ENCODE assay signal across 8 cellular contexts in the genomic region with DNA sequence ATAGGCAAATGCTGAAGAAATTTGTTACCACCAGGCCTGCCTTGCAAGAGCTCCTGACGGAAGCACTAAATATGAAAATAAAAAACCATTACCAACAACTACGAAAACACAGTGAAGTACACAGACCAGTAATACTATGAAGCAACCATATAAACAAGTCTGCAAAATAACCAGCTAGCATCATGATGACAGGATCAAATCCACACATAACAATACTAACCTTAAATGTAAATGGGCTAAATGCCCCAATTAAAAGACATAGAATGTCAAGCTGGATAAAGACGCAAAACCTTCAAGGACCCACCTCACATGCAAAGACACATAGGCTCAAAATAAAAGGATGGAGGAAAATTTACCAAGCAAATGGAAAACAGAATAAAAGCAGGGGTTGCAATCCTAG. TPM values are rescaled to one million over a fixed set of nuclear protein-coding genes. Genes with fewer than 3 reads are reported as not detected.
A peak's percentile ranks its signal among the peaks of the same experiment; 100 is the strongest.
DNase-seq lines count a peak whose midpoint lies in the region; ATAC-seq and TF ChIP-seq lines count a peak whose summit lies in the region.
"Not testable (repeated sequence)": the region's sequence is repeated elsewhere in the genome, so short reads cannot be mapped to it uniquely, and the experiment has no call there.

No MANE protein-coding gene starts in this region.

- H4K20me1 ChIP-seq in GM23338 (replicated peaks; ENCODE audit: insufficient read depth) = peaks cover 43% of the 10 kb centered on the region; the same call in 1 of the 2 replicates

- H3K36me3 ChIP-seq in GM23338 (ENCODE audit: insufficient read depth) = not testable (repeated sequence)

- H3K9me2 ChIP-seq in GM23338 (ENCODE audit: insufficient read depth) = not testable (repeated sequence)

- not testable (repeated sequence) for H3K9me3 ChIP-seq in CD4-positive, alpha-beta T cell (ENCODE audit: control insufficient read depth, low read length)

- H2AFZ ChIP-seq in GM23338 = not testable (repeated sequence)

- H3K9me3 Mint-ChIP-seq in CD4-positive, alpha-beta T cell = peaks cover 10% of the 10 kb centered on the region
- peaks cover 17% of the 10 kb centered on the region; the same call in 2 of the 3 replicates for H3K9me3 Mint-ChIP-seq in GM23338
- H3K9me3 Mint-ChIP-seq in IgD-negative memory B cell; central memory CD8-positive, alpha-beta T cell: not testable (repeated sequence)
- peaks cover 25% of the 10 kb centered on the region for H3K9me3 Mint-ChIP-seq in activated B cell treated with CpG ODN at 0.5 μM for 24 hours
- H3K9me3 Mint-ChIP-seq in activated T-helper 1 cell treated with anti-CD3 and anti-CD28 coated beads, Interleukin-12 subunit alpha, Interleukin-12 subunit beta, Interleukin-2, Interleukin-4 antibody, amounts not matched to agents 30 ng/mL and 10 ng/mL and 1 ng/mL, durations not matched to agents 14 hours and 24 hours and 36 hours = peaks cover 29% of the 10 kb centered on the region
- peaks cover 9 to 39% (median 17%) of the 10 kb centered on the region in 7 donors for H3K9me3 Mint-ChIP-seq in naive B cell
- H3K9me3 Mint-ChIP-seq in stimulated activated naive B cell treated with anti-CD40 and anti-IgM and Interleukin-4, amounts not matched to agents 10 μg/mL and 1 μg/mL and 100 μg/mL, for 72 hours = peaks cover 9 to 32% of the 10 kb centered on the region in 2 donors

- POLR2A ChIA-PET in CD4-positive, alpha-beta T cell (lab: Charles Lee) = not testable (repeated sequence)
- POLR2A ChIA-PET in activated B cell treated with CpG ODN at 0.5 μM for 24 hours (lab: Charles Lee) = interaction anchor here (1.2 kb wide), 1 partner anchor 33 kb away, joined by 4 read pairs; no protein-coding TSS in a partner anchor

- peaks cover 94% of the 10 kb centered on the region for H3K79me2 ChIP-seq in GM23338 (replicated peaks; ENCODE audit: insufficient read depth)

- intact Hi-C loops in CD4-positive, alpha-beta T cell (cut with DNase I, micrococcal nuclease); activated B cell treated with CpG ODN at 0.5 μM for 24 hours (cut with micrococcal nuclease); activated T-helper 1 cell treated with anti-CD3 and anti-CD28 coated beads, Interleukin-12 subunit alpha, Interleukin-12 subunit beta, Interleukin-2, Interleukin-4 antibody, amounts not matched to agents 30 ng/mL and 10 ng/mL and 1 ng/mL, durations not matched to agents 14 hours and 24 hours and 36 hours (cut with micrococcal nuclease): not testable (repeated sequence)

- H3F3A ChIP-seq in GM23338 (replicated peaks; ENCODE audit: low read depth) = not testable (repeated sequence)

- not testable (repeated sequence) for H3K27ac ChIP-seq in CD4-positive, alpha-beta T cell (ENCODE audit: low read depth, low read length); GM23338 (ENCODE audit: low read depth)

- TF ChIP-seq CTCF in CD4-positive, alpha-beta T cell (IDR thresholded peaks at IDR 0.05); GM23338 (conservative IDR thresholded peaks at IDR 0.05; ENCODE audit: low read depth in 2 of 2); activated B cell treated with CpG ODN at 0.5 μM for 24 hours (IDR thresholded peaks at IDR 0.05): not testable (repeated sequence)

- not testable (repeated sequence) for ATAC-seq in CD4-positive, alpha-beta T cell (ENCODE audit: poor library complexity); GM23338; activated B cell treated with CpG ODN at 0.5 μM for 24 hours (ENCODE audit: low read depth); central memory CD8-positive, alpha-beta T cell (replicated peaks; ENCODE audit: extremely low read depth, poor library complexity, severe bottlenecking); naive B cell (ENCODE audit: low read depth in 2 of 2); stimulated activated naive B cell treated with anti-CD40 and anti-IgM and Interleukin-4, amounts not matched to agents 10 μg/mL and 1 μg/mL and 100 μg/mL, for 72 hours (replicated peaks)

- not testable (repeated sequence) for H3K27ac Mint-ChIP-seq in CD4-positive, alpha-beta T cell; GM23338
- peak overlapping the region in 2 of 3 donors; percentile 4 to 54 for H3K27ac Mint-ChIP-seq in IgD-negative memory B cell
- peak overlapping the region; percentile 5 for H3K27ac Mint-ChIP-seq in activated B cell treated with CpG ODN at 0.5 μM for 24 hours
- peak overlapping the region; percentile 14 for H3K27ac Mint-ChIP-seq in activated T-helper 1 cell treated with anti-CD3 and anti-CD28 coated beads, Interleukin-12 subunit alpha, Interleukin-12 subunit beta, Interleukin-2, Interleukin-4 antibody, amounts not matched to agents 30 ng/mL and 10 ng/mL and 1 ng/mL, durations not matched to agents 14 hours and 24 hours and 36 hours
- peak overlapping the region; percentile 21 for H3K27ac Mint-ChIP-seq in central memory CD8-positive, alpha-beta T cell (ENCODE audit: low read depth)
- H3K27ac Mint-ChIP-seq in naive B cell = peak overlapping the region in 4 of 6 donors; percentile 1 to 73 (median 51)
- peak overlapping the region; percentile 21 for H3K27ac Mint-ChIP-seq in stimulated activated naive B cell treated with anti-CD40 and anti-IgM and Interleukin-4, amounts not matched to agents 10 μg/mL and 1 μg/mL and 100 μg/mL, for 72 hours

- peaks cover 60% of the 10 kb centered on the region for H3K4me1 Mint-ChIP-seq in CD4-positive, alpha-beta T cell (ENCODE audit: low read depth)
- peaks cover 35% of the 10 kb centered on the region for H3K4me1 Mint-ChIP-seq in GM23338
- H3K4me1 Mint-ChIP-seq in IgD-negative memory B cell = peaks cover 43 to 52% (median 50%) of the 10 kb centered on the region in 3 donors
- H3K4me1 Mint-ChIP-seq in activated B cell treated with CpG ODN at 0.5 μM for 24 hours = peaks cover 72% of the 10 kb centered on the region
- H3K4me1 Mint-ChIP-seq in activated T-helper 1 cell treated with anti-CD3 and anti-CD28 coated beads, Interleukin-12 subunit alpha, Interleukin-12 subunit beta, Interleukin-2, Interleukin-4 antibody, amounts not matched to agents 30 ng/mL and 10 ng/mL and 1 ng/mL, durations not matched to agents 14 hours and 24 hours and 36 hours (ENCODE audit: low read depth) = peaks cover 18% of the 10 kb centered on the region
- H3K4me1 Mint-ChIP-seq in central memory CD8-positive, alpha-beta T cell = peaks cover 72% of the 10 kb centered on the region
- H3K4me1 Mint-ChIP-seq in naive B cell = peaks cover 54 to 77% (median 73%) of the 10 kb centered on the region in 3 donors
- H3K4me1 Mint-ChIP-seq in stimulated activated naive B cell treated with anti-CD40 and anti-IgM and Interleukin-4, amounts not matched to agents 10 μg/mL and 1 μg/mL and 100 μg/mL, for 72 hours = peaks cover 46 to 83% of the 10 kb centered on the region in 2 donors

- peak overlapping the region; percentile 49; the same call in 1 of the 2 replicates for H3K4me2 ChIP-seq in GM23338

- H3K36me3 Mint-ChIP-seq in CD4-positive, alpha-beta T cell (ENCODE audit: low read depth) = peaks cover 95% of the 10 kb centered on the region
- peaks cover 54% of the 10 kb centered on the region for H3K36me3 Mint-ChIP-seq in GM23338 (ENCODE audit: low read depth)
- H3K36me3 Mint-ChIP-seq in IgD-negative memory B cell = peaks cover 16% of the 10 kb centered on the region
- peaks cover 81% of the 10 kb centered on the region for H3K36me3 Mint-ChIP-seq in activated B cell treated with CpG ODN at 0.5 μM for 24 hours (ENCODE audit: low read depth)
- H3K36me3 Mint-ChIP-seq in activated T-helper 1 cell treated with anti-CD3 and anti-CD28 coated beads, Interleukin-12 subunit alpha, Interleukin-12 subunit beta, Interleukin-2, Interleukin-4 antibody, amounts not matched to agents 30 ng/mL and 10 ng/mL and 1 ng/mL, durations not matched to agents 14 hours and 24 hours and 36 hours (ENCODE audit: low read depth) = peaks cover 58% of the 10 kb centered on the region
- peaks cover 11% of the 10 kb centered on the region for H3K36me3 Mint-ChIP-seq in central memory CD8-positive, alpha-beta T cell (ENCODE audit: insufficient read depth)
- H3K36me3 Mint-ChIP-seq in naive B cell = peaks cover 19 to 44% of the 10 kb centered on the region in 2 donors
- H3K36me3 Mint-ChIP-seq in stimulated activated naive B cell treated with anti-CD40 and anti-IgM and Interleukin-4, amounts not matched to agents 10 μg/mL and 1 μg/mL and 100 μg/mL, for 72 hours = peaks cover 76 to 86% of the 10 kb centered on the region in 2 donors

- CTCF ChIA-PET in CD4-positive, alpha-beta T cell (lab: Charles Lee) = not testable (repeated sequence)
- CTCF ChIA-PET in activated B cell treated with CpG ODN at 0.5 μM for 24 hours (lab: Charles Lee) = interaction anchor here (1.5 kb wide), 1 partner anchor 39 kb away, joined by 3 read pairs; no protein-coding TSS in a partner anchor

- not testable (repeated sequence) for H3K27me3 Mint-ChIP-seq in CD4-positive, alpha-beta T cell; GM23338 (ENCODE audit: insufficient read depth, low read depth, poor library complexity); IgD-negative memory B cell; activated B cell treated with CpG ODN at 0.5 μM for 24 hours; activated T-helper 1 cell treated with anti-CD3 and anti-CD28 coated beads, Interleukin-12 subunit alpha, Interleukin-12 subunit beta, Interleukin-2, Interleukin-4 antibody, amounts not matched to agents 30 ng/mL and 10 ng/mL and 1 ng/mL, durations not matched to agents 14 hours and 24 hours and 36 hours (ENCODE audit: insufficient read depth); central memory CD8-positive, alpha-beta T cell; naive B cell; stimulated activated naive B cell treated with anti-CD40 and anti-IgM and Interleukin-4, amounts not matched to agents 10 μg/mL and 1 μg/mL and 100 μg/mL, for 72 hours

- not testable (repeated sequence) for H3K4me3 ChIP-seq in GM23338

- H3K4me3 Mint-ChIP-seq in CD4-positive, alpha-beta T cell = peak overlapping the region; percentile 30
- not testable (repeated sequence) for H3K4me3 Mint-ChIP-seq in GM23338; activated B cell treated with CpG ODN at 0.5 μM for 24 hours; activated T-helper 1 cell treated with anti-CD3 and anti-CD28 coated beads, Interleukin-12 subunit alpha, Interleukin-12 subunit beta, Interleukin-2, Interleukin-4 antibody, amounts not matched to agents 30 ng/mL and 10 ng/mL and 1 ng/mL, durations not matched to agents 14 hours and 24 hours and 36 hours; central memory CD8-positive, alpha-beta T cell; stimulated activated naive B cell treated with anti-CD40 and anti-IgM and Interleukin-4, amounts not matched to agents 10 μg/mL and 1 μg/mL and 100 μg/mL, for 72 hours
- H3K4me3 Mint-ChIP-seq in IgD-negative memory B cell (peak overlapping the region in 1 of 4 donors; percentile 43), naive B cell (peak overlapping the region in 1 of 8 donors; percentile 6)

- DNase-seq in CD4-positive, alpha-beta T cell; GM23338 (ENCODE audit: low spot score); activated B cell treated with CpG ODN at 0.5 μM for 24 hours; activated T-helper 1 cell treated with anti-CD3 and anti-CD28 coated beads, Interleukin-12 subunit alpha, Interleukin-12 subunit beta, Interleukin-2, Interleukin-4 antibody, amounts not matched to agents 30 ng/mL and 10 ng/mL and 1 ng/mL, durations not matched to agents 14 hours and 24 hours and 36 hours (ENCODE audit: low spot score); central memory CD8-positive, alpha-beta T cell (ENCODE audit: low spot score in 2 of 2); naive B cell; stimulated activated naive B cell treated with anti-CD40 and anti-IgM and Interleukin-4, amounts not matched to agents 10 μg/mL and 1 μg/mL and 100 μg/mL, for 72 hours: not testable (repeated sequence)

- not testable (repeated sequence) for H3K27me3 ChIP-seq in CD4-positive, alpha-beta T cell (ENCODE audit: control insufficient read depth, insufficient read depth, low read length); GM23338 (ENCODE audit: insufficient read depth)

- peaks cover 41% of the 10 kb centered on the region for H3K4me1 ChIP-seq in GM23338 (ENCODE audit: insufficient read depth)

RNA-seq across cellular contexts. Expression of a gene that starts 16.1 kb away (rescaled TPM):
- total RNA-seq in CD4-positive, alpha-beta T cell = 10 to 100 TPM; 34.7 to 39.4 TPM
- 41.6 and 44.6 TPM in 2 replicates for total RNA-seq in GM23338 (2014; rRNA removed; shearing (Covaris generic))
- polyA plus RNA-seq in GM23338 (2016; fragmentation: Nextera tagmentation; extraction: Ambion mirVana) (15.7 and 19.4 TPM in 2 replicates), IgD-negative memory B cell (25.6 TPM), naive B cell (ENCODE audit: low read depth in 6 of 6) (10 to 100 TPM; 21.3 to 39.5 (median 24.6) TPM)
- 93.3 and 107 TPM in 2 replicates for total RNA-seq in activated B cell treated with CpG ODN at 0.5 μM for 24 hours
- total RNA-seq in activated T-helper 1 cell treated with anti-CD3 and anti-CD28 coated beads, Interleukin-12 subunit alpha, Interleukin-12 subunit beta, Interleukin-2, Interleukin-4 antibody, amounts not matched to agents 30 ng/mL and 10 ng/mL and 1 ng/mL, durations not matched to agents 14 hours and 24 hours and 36 hours = 51.4 and 56.8 TPM in 2 replicates
